Comparison of ENCODE assay signal across 1 cellular context in genomic region chr1:4612991-4613390, GRCh38.
A peak's percentile ranks its signal among the peaks of the same experiment; 100 is the strongest.
TF ChIP-seq lines count a peak whose summit lies in the region.

No MANE protein-coding gene starts in this region.

TF ChIP-seq in SK-N-SH, 30 proteins besides CTCF, POLR2A, EP300 and RAD21 (continued from another document):
- no peak for TF ChIP-seq IRF3 (IDR thresholded peaks at IDR 0.05; ENCODE audit: low read depth, low read length)
- peak; percentile 66 for TF ChIP-seq GATA2 (CRISPR knock-in tag; IDR thresholded peaks at IDR 0.05)
